ENCODE assay signal across 1 cellular context in the genomic region with DNA sequence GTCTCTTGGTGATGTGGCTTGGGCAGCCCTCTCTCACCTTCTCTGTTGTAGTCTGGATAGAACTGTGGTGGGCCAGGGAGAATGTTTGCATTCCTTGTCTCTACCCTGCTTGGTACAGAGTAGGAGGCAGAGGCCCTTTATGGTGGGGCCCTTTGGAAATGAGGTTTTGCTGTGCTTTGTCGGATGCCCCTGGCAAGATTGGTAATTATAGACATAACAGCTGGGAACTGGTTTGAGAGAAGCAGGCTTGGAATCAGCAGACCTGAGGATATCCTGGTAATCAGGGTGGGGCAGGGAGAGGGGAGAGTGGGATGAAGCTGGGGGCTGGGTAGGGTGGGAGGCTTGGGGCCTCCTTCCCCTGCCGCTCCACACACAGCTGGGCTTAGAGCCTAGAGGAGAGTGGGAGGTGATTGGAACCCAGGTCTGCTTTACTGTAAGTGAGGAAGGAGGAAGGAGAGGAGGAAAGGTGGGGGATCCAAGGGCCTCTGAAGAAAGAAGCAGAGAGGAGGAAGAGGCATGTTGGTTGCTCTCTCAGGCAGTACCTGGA.
TF ChIP-seq lines count a peak whose summit lies in the region.

No MANE protein-coding gene starts in this region.

TF ChIP-seq in HEK293, 187 proteins besides CTCF, POLR2A, EP300 and RAD21 (continued from another document):
- TF ChIP-seq, protein P1, sequence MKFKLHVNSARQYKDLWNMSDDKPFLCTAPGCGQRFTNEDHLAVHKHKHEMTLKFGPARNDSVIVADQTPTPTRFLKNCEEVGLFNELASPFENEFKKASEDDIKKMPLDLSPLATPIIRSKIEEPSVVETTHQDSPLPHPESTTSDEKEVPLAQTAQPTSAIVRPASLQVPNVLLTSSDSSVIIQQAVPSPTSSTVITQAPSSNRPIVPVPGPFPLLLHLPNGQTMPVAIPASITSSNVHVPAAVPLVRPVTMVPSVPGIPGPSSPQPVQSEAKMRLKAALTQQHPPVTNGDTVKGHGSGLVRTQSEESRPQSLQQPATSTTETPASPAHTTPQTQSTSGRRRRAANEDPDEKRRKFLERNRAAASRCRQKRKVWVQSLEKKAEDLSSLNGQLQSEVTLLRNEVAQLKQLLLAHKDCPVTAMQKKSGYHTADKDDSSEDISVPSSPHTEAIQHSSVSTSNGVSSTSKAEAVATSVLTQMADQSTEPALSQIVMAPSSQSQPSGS (tag by site-specific recombination; IDR thresholded peaks at IDR 0.05; ENCODE audit: low read depth): no peak
- TF ChIP-seq SP7 (tag by site-specific recombination; IDR thresholded peaks at IDR 0.05) (no peak), EGR2 (tag by site-specific recombination; IDR thresholded peaks at IDR 0.05; ENCODE audit: low read depth) (peak; percentile 93), ZNF433 (tag by site-specific recombination; IDR thresholded peaks at IDR 0.05; ENCODE audit: low read depth) (no peak), MZF1 (tag by site-specific recombination; IDR thresholded peaks at IDR 0.05; ENCODE audit: borderline replicate concordance) (no peak), ZNF792 (tag by site-specific recombination; IDR thresholded peaks at IDR 0.05) (no peak), SP3 (tag by site-specific recombination; IDR thresholded peaks at IDR 0.05) (no peak), ZNF48 (tag by site-specific recombination; IDR thresholded peaks at IDR 0.05) (no peak), ZNF610 (tag by site-specific recombination; IDR thresholded peaks at IDR 0.05; ENCODE audit: borderline replicate concordance) (no peak), ZFHX2 (tag by site-specific recombination; conservative IDR thresholded peaks at IDR 0.05) (peak; percentile 94)
- TF ChIP-seq, protein P2, sequence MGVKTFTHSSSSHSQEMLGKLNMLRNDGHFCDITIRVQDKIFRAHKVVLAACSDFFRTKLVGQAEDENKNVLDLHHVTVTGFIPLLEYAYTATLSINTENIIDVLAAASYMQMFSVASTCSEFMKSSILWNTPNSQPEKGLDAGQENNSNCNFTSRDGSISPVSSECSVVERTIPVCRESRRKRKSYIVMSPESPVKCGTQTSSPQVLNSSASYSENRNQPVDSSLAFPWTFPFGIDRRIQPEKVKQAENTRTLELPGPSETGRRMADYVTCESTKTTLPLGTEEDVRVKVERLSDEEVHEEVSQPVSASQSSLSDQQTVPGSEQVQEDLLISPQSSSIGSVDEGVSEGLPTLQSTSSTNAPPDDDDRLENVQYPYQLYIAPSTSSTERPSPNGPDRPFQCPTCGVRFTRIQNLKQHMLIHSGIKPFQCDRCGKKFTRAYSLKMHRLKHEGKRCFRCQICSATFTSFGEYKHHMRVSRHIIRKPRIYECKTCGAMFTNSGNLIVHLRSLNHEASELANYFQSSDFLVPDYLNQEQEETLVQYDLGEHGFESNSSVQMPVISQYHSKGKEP (tag by site-specific recombination; IDR thresholded peaks at IDR 0.05): no peak
